2 cellular contexts compared by ENCODE assay signal in genomic region chr1:178847919-178848318, GRCh38.
A peak's percentile ranks its signal among the peaks of the same experiment; 100 is the strongest.
TF ChIP-seq lines count a peak whose summit lies in the region.

No MANE protein-coding gene starts in this region.

TF ChIP-seq in WTC11, 78 proteins besides CTCF, POLR2A, EP300 and RAD21:
- peak; percentile 75 for TF ChIP-seq ZNF121 (CRISPR knock-in tag; IDR thresholded peaks at IDR 0.05)

TF ChIP-seq in HepG2, 621 proteins besides CTCF, POLR2A, EP300 and RAD21:
- TF ChIP-seq ZNF121 (CRISPR knock-in tag; IDR thresholded peaks at IDR 0.05), result 0 out of 2 replicates have a peak, but pooled peaks have one; percentile 46
